12 cellular contexts compared by ENCODE assay signal in genomic region chr5:124343451-124343867, GRCh38.
DNase-seq lines count a peak whose midpoint lies in the region; FAIRE-seq and TF ChIP-seq lines count a peak whose summit lies in the region.
"Had no signal": no experiment of that assay in that cellular context is flagged by ENCODE, and none has a peak within 500 bp of the region (broad histone marks: within the 10 kb centered on the region; RNA-seq: fewer than 3 reads in every experiment).

No MANE protein-coding gene starts in this region.

- H3K18ac ChIP-seq in H1 (ENCODE audit: extremely low read depth, low read length) = no peak overlapping the region
- no peak overlapping the region for H3K18ac ChIP-seq in neuronal stem cell (ENCODE audit: low read length)

- no peak for TF ChIP-seq RAD21 in H1 (IDR thresholded peaks at IDR 0.05 in 1 of 2, conservative IDR thresholded peaks at IDR 0.05 in 1 of 2; ENCODE audit: low read depth in 2 of 2, low read length in 2 of 2)

- no peak overlapping the region for H3K14ac ChIP-seq in H1 (ENCODE audit: insufficient read length)
- no peak overlapping the region for H3K14ac ChIP-seq in neuronal stem cell (ENCODE audit: low read length)

- no peaks in the 10 kb centered on the region for H3K79me2 ChIP-seq in H1 (ENCODE audit: control insufficient read depth in 1 of 2, insufficient read depth in 2 of 2, low read length in 2 of 2)

- no peak overlapping the region for H4K5ac ChIP-seq in H1 (ENCODE audit: insufficient read length, low read depth, low read length)

- FAIRE-seq in H1 (lab: Jason Lieb, UNC) = no peak

- no peak for TF ChIP-seq EP300 in H1 (IDR thresholded peaks at IDR 0.05; ENCODE audit: borderline replicate concordance in 1 of 2, low read depth in 2 of 2, low read length in 2 of 2)

- H4K20me1 ChIP-seq in H1 (replicated peaks in 1 of 2; ENCODE audit: control insufficient read depth in 1 of 2, insufficient read depth in 2 of 2, low read length in 2 of 2) = no peaks in the 10 kb centered on the region

- no peak for TF ChIP-seq POLR2A in H1 (IDR thresholded peaks at IDR 0.05; ENCODE audit: control extremely low read depth in 1 of 2, low read depth in 2 of 2, low read length in 2 of 2)

- H3K36me3 ChIP-seq in H1 (ENCODE audit: control insufficient read depth in 2 of 4, insufficient read depth in 4 of 4, low read length in 3 of 4) (no peaks in the 10 kb centered on the region), neuronal stem cell (replicated peaks in 1 of 2; ENCODE audit: control insufficient read depth in 2 of 2, insufficient read depth in 2 of 2, low read length in 2 of 2) (no peaks in the 10 kb centered on the region)

- H3K4ac ChIP-seq in H1 (replicated peaks; ENCODE audit: insufficient read length, low read depth, low read length) (no peak overlapping the region), neuronal stem cell (ENCODE audit: low read length) (no peak overlapping the region)

- POLR2A ChIA-PET in H1 (lab: Charles Lee; ENCODE audit: partially characterized antibody) = no interaction called here

- H2BK120ac ChIP-seq in H1 (replicated peaks; ENCODE audit: low read depth, low read length) = no peak overlapping the region
- no peak overlapping the region for H2BK120ac ChIP-seq in neuronal stem cell (ENCODE audit: low read depth, low read length)

- no peaks in the 10 kb centered on the region for H3K23me2 ChIP-seq in H1 (ENCODE audit: low read depth, low read length)

- peak overlapping the region; percentile 22 for H3K56ac ChIP-seq in H1 (replicated peaks; ENCODE audit: insufficient read length, low read depth, low read length)

- WGBS in H1 (ENCODE audit: extremely low coverage in 1 of 2, insufficient coverage in 1 of 2, insufficient read length in 1 of 2, insufficient replicate concordance in 2 of 2, low coverage in 1 of 2, low lambda C conversion rate in 2 of 2, missing lambda C conversion rate in 1 of 2), 2 experiments = 97% methylated on average over 5 of the region's 5 CpGs; no CpG with 5 or more reads in 1 of the 2 experiments
- no CpG with 5 or more reads among the region's 5 CpGs for WGBS in neuronal stem cell (ENCODE audit: extremely low coverage in 2 of 2, insufficient read length in 2 of 2, insufficient replicate concordance in 1 of 2), 2 donors

- H2BK15ac ChIP-seq in H1 (ENCODE audit: low read length) (no peak overlapping the region), neuronal stem cell (ENCODE audit: low read length) (no peak overlapping the region)

- CTCF ChIA-PET in H1 (lab: Charles Lee; ENCODE audit: partially characterized antibody) = no interaction called here

- H2AK5ac ChIP-seq in H1 (ENCODE audit: low read depth, low read length) = no peak overlapping the region
- no peak overlapping the region for H2AK5ac ChIP-seq in neuronal stem cell (ENCODE audit: low read depth, low read length)

- no peaks in the 10 kb centered on the region for H3K79me1 ChIP-seq in H1 (ENCODE audit: low read depth, low read length)
- no peaks in the 10 kb centered on the region for H3K79me1 ChIP-seq in neuronal stem cell (ENCODE audit: low read depth, low read length)

- H3K9me3 ChIP-seq in H1 (ENCODE audit: insufficient read depth in 2 of 2, low read depth in 1 of 2, low read length in 1 of 2) (no peaks in the 10 kb centered on the region), neuronal stem cell (replicated peaks in 1 of 2; ENCODE audit: control insufficient read depth in 2 of 2, insufficient read depth in 1 of 2, low read depth in 1 of 2, low read length in 2 of 2) (peaks cover 0 to 3% of the 10 kb centered on the region in 2 donors)

- H3K4me3 ChIP-seq in H1 (ENCODE audit: extremely low read depth in 1 of 4, insufficient read depth in 2 of 4, low read depth in 3 of 4, low read length in 4 of 4) (no peak overlapping the region), neuronal stem cell (ENCODE audit: low read length in 2 of 2) (no peak overlapping the region)

- no peak for TF ChIP-seq CTCF in H1 (IDR thresholded peaks at IDR 0.05; ENCODE audit: control extremely low read depth in 1 of 3, insufficient read depth in 1 of 3, low read depth in 1 of 3, low read length in 3 of 3)

- no peak overlapping the region for H2AFZ ChIP-seq in H1 (ENCODE audit: low read length)
- H2AFZ ChIP-seq in neuronal stem cell (ENCODE audit: low read length) = no peak overlapping the region

- H3K27me3 ChIP-seq in H1 (replicated peaks in 1 of 4; ENCODE audit: control insufficient read depth in 3 of 4, extremely low read depth in 1 of 4, insufficient read depth in 3 of 4, low read length in 3 of 4) = no peaks in the 10 kb centered on the region
- no peaks in the 10 kb centered on the region for H3K27me3 ChIP-seq in neuronal stem cell (ENCODE audit: control insufficient read depth in 3 of 3, insufficient read depth in 3 of 3, low read depth in 1 of 3, low read length in 3 of 3)

- H2BK5ac ChIP-seq in H1 (ENCODE audit: low read depth, low read length) = no peak overlapping the region
- H2BK5ac ChIP-seq in neuronal stem cell (ENCODE audit: low read length) = no peak overlapping the region

- H3K4me1 ChIP-seq in H1 (replicated peaks in 1 of 4; ENCODE audit: control insufficient read depth in 3 of 4, insufficient read depth in 4 of 4, low read length in 3 of 4) (no peaks in the 10 kb centered on the region), neuronal stem cell (ENCODE audit: control insufficient read depth in 2 of 2, insufficient read depth in 1 of 2, low read depth in 1 of 2, low read length in 2 of 2) (peaks cover 7 to 9% of the 10 kb centered on the region in 2 donors)

- no peak overlapping the region for H3K9ac ChIP-seq in H1 (replicated peaks in 1 of 4; ENCODE audit: extremely low read depth in 1 of 4, low read depth in 3 of 4, low read length in 3 of 4)
- no peak overlapping the region for H3K9ac ChIP-seq in neuronal stem cell (ENCODE audit: low read depth, low read length, poor library complexity)

- H2BK12ac ChIP-seq in H1 (ENCODE audit: low read depth, low read length) (no peak overlapping the region), neuronal stem cell (ENCODE audit: low read length) (no peak overlapping the region)

- H4K8ac ChIP-seq in H1 (ENCODE audit: extremely low read depth, insufficient read depth, low read length) = no peak overlapping the region
- H4K8ac ChIP-seq in neuronal stem cell (ENCODE audit: low read depth, low read length) = no peak overlapping the region

- H3K4me2 ChIP-seq in H1 (ENCODE audit: insufficient read depth in 1 of 2, low read depth in 2 of 2, low read length in 2 of 2) (no peak overlapping the region), neuronal stem cell (ENCODE audit: insufficient read depth, low read length, poor library complexity, severe bottlenecking) (no peak overlapping the region)

- H3K27ac ChIP-seq in H1 (ENCODE audit: low read depth, low read length) = no peak overlapping the region
- no peak overlapping the region for H3K27ac ChIP-seq in neuronal stem cell (replicated peaks; ENCODE audit: low read length)

- DNase-seq in ELR (ENCODE audit: low read depth) (peak; percentile 33), MV-4-11 (lab: John Stamatoyannopoulos, UW) (peak; percentile 85), H1 (ENCODE audit: low read depth in 1 of 2, low spot score in 2 of 2) (no peak), non-pigmented ciliary epithelial cell (ENCODE audit: low read depth) (peak; percentile 96), Ammon's horn (ENCODE audit: low spot score) (no peak), neuronal stem cell (ENCODE audit: low spot score) (no peak), NCI-H345 treated with DMSO at 0.1 percent for 48 hours (lab: John Stamatoyannopoulos, UW; ENCODE audit: unreplicated experiment) (no peak), COR-L47 (lab: John Stamatoyannopoulos, UW) (no peak)
- DNase-seq: activated T-cell treated with anti-CD3 and anti-CD28 coated beads, Interleukin-2, amount 50 U/mL, for 4 hours; endodermal cell; NCI-H1436; stimulated activated CD4-positive, alpha-beta T cell treated with anti-CD3 and anti-CD28 coated beads, Interleukin-4, amount 100 ng/mL, for 24 hours had no signal

- H2BK20ac ChIP-seq in H1 (ENCODE audit: low read length) = no peak overlapping the region

- H3K23ac ChIP-seq in H1 (ENCODE audit: insufficient read length) (no peak overlapping the region), neuronal stem cell (ENCODE audit: low read depth, low read length, poor library complexity) (no peak overlapping the region)

- no peak overlapping the region for H4K91ac ChIP-seq in H1 (replicated peaks; ENCODE audit: insufficient read length, low read length)
- H4K91ac ChIP-seq in neuronal stem cell (ENCODE audit: low read depth, low read length, poor library complexity) = no peak overlapping the region

TF ChIP-seq in H1, 55 proteins besides CTCF, POLR2A, EP300 and RAD21:
- TF ChIP-seq EGR1 (IDR thresholded peaks at IDR 0.05; ENCODE audit: borderline replicate concordance, low read depth, low read length) (no peak), JUN (IDR thresholded peaks at IDR 0.05; ENCODE audit: low read depth, low read length) (no peak)
TF ChIP-seq in H1: peak in this region for 0.

Comparison
In these comparisons a context has a peak if more than half of its experiments do, and no peak if none do; other contexts are left out.
1. DNase-seq: peak in ELR (single experiment), MV-4-11 (single experiment) and non-pigmented ciliary epithelial cell (single experiment); none in H1 (0 of 2), Ammon's horn (single experiment), neuronal stem cell (single experiment), NCI-H345 treated with DMSO at 0.1 percent for 48 hours (single experiment) and COR-L47 (single experiment).